Comparison of ENCODE assay signal across 13 cellular contexts in genomic region chr15:89772933-89773583, GRCh38. TPM values are rescaled to one million over a fixed set of nuclear protein-coding genes. Genes with fewer than 3 reads are reported as not detected.
A peak's percentile ranks its signal among the peaks of the same experiment; 100 is the strongest.
DNase-seq lines count a peak whose midpoint lies in the region; ATAC-seq and TF ChIP-seq lines count a peak whose summit lies in the region.
"Had no signal": no experiment of that assay in that cellular context is flagged by ENCODE, and none has a peak within 500 bp of the region (broad histone marks: within the 10 kb centered on the region; RNA-seq: fewer than 3 reads in every experiment).

No MANE protein-coding gene starts in this region.

- H3K9me3 ChIP-seq in breast epithelium (no peaks in the 10 kb centered on the region), PC-3 (ENCODE audit: low read length) (no peaks in the 10 kb centered on the region), transverse colon (no peaks in the 10 kb centered on the region)
- H3K9me3 ChIP-seq: vagina had no signal

- TF ChIP-seq POLR2A in breast epithelium (IDR thresholded peaks at IDR 0.05) (no peak), transverse colon (IDR thresholded peaks at IDR 0.05) (no peak)

- intact Hi-C loops in MCF 10A (cut with micrococcal nuclease) (no loop called here), breast epithelium (cut with DNase I; ENCODE audit: low total_unique reads) (no loop called here), PC-3 (cut with micrococcal nuclease) (loop anchor here (2.0 kb wide), 1 partner anchor 48 kb away; no protein-coding TSS in a partner anchor), transverse colon (cut with DNase I; ENCODE audit: low total_unique reads) (no loop called here), cardiac septum (cut with DNase I) (no loop called here), posterior cingulate gyrus (cut with DNase I) (no loop called here)

- no peak overlapping the region for H3K4me3 Mint-ChIP-seq in MCF 10A (ENCODE audit: unreplicated experiment)
- H3K4me3 Mint-ChIP-seq: CD4-positive, alpha-beta memory T cell had no signal

- H3K27ac Mint-ChIP-seq in MCF 10A (ENCODE audit: low read depth, unreplicated experiment), result no peak overlapping the region
- H3K27ac Mint-ChIP-seq: CD4-positive, alpha-beta memory T cell had no signal

- DNase-seq in MCF 10A (ENCODE audit: unreplicated experiment) (peak; percentile 36), breast epithelium (ENCODE audit: low spot score in 2 of 2) (no peak), PC-3 (peak; percentile 67), fibroblast of gingiva (ENCODE audit: low read depth) (peak; percentile 14), transverse colon (no peak), cardiac septum (ENCODE audit: low spot score) (no peak), posterior cingulate gyrus (no peak)
- DNase-seq: activated T-cell treated with anti-CD3 and anti-CD28 coated beads for 4 hours; CD4-positive, alpha-beta memory T cell; NCI-H1105; stimulated activated CD4-positive, alpha-beta T cell treated with anti-CD3 and anti-CD28 coated beads, Interleukin-4, amount 100 ng/mL, for 24 hours had no signal

- in situ Hi-C loops in transverse colon (cut with MboI; ENCODE audit: low pct_ligation_motif_present in 1 of 4, low pct_unique_long_range_greater_than_20kb in 1 of 4, low sequenced_read_pairs in 3 of 4), result loop anchor here in 2 of 4 donors (25.0 kb wide), 1 partner anchor 314 kb away; no protein-coding TSS in a partner anchor

- no peaks in the 10 kb centered on the region for H3K36me3 ChIP-seq in breast epithelium
- no peaks in the 10 kb centered on the region for H3K36me3 ChIP-seq in PC-3 (ENCODE audit: low read depth, low read length)
- H3K36me3 ChIP-seq in transverse colon, result no peaks in the 10 kb centered on the region
- H3K36me3 ChIP-seq: vagina had no signal

- no peaks in the 10 kb centered on the region for H4K20me1 ChIP-seq in PC-3 (ENCODE audit: low read length)

- H2AFZ ChIP-seq in PC-3 (ENCODE audit: low read length), result no peak overlapping the region

- peaks cover 6% of the 10 kb centered on the region for H3K4me1 Mint-ChIP-seq in MCF 10A (ENCODE audit: insufficient read depth, unreplicated experiment)
- H3K4me1 Mint-ChIP-seq: CD4-positive, alpha-beta memory T cell had no signal

- H3K4me2 ChIP-seq in PC-3 (ENCODE audit: low read length), result no peak overlapping the region

- H3K27ac ChIP-seq in breast epithelium (no peak overlapping the region), PC-3 (ENCODE audit: low read length) (no peak overlapping the region), transverse colon (no peak overlapping the region)
- H3K27ac ChIP-seq: vagina had no signal

- TF ChIP-seq CTCF in MCF 10A (IDR thresholded peaks at IDR 0.05; ENCODE audit: unreplicated experiment) (peak; percentile 29), breast epithelium (IDR thresholded peaks at IDR 0.05) (peak in 1 of 3 donors; percentile 32), PC-3 (conservative IDR thresholded peaks at IDR 0.05; ENCODE audit: low read depth, low read length) (peak; percentile 48), transverse colon (IDR thresholded peaks at IDR 0.05) (peak; percentile 33 to 62 (median 38))

- H3K9me3 Mint-ChIP-seq in MCF 10A (ENCODE audit: unreplicated experiment), result no peaks in the 10 kb centered on the region
- H3K9me3 Mint-ChIP-seq: CD4-positive, alpha-beta memory T cell had no signal

- H3F3A ChIP-seq in PC-3 (ENCODE audit: low read length, unreplicated experiment), result no peaks in the 10 kb centered on the region

- no peak for TF ChIP-seq EP300 in transverse colon (IDR thresholded peaks at IDR 0.05; ENCODE audit: low read depth)

- H3K27me3 Mint-ChIP-seq in MCF 10A (ENCODE audit: insufficient read depth, unreplicated experiment), result no peaks in the 10 kb centered on the region

- H3K27me3 ChIP-seq in breast epithelium (no peaks in the 10 kb centered on the region), PC-3 (ENCODE audit: low read length) (no peaks in the 10 kb centered on the region), transverse colon (no peaks in the 10 kb centered on the region)
- H3K27me3 ChIP-seq: vagina had no signal

- H3K4me1 ChIP-seq in breast epithelium, result no peaks in the 10 kb centered on the region
- peaks cover 30% of the 10 kb centered on the region for H3K4me1 ChIP-seq in PC-3 (ENCODE audit: insufficient read depth, low read length)
- H3K4me1 ChIP-seq in transverse colon, result peaks cover 11 to 19% (median 13%) of the 10 kb centered on the region in 4 donors

- no peaks in the 10 kb centered on the region for H3K9me2 ChIP-seq in PC-3 (replicated peaks; ENCODE audit: low read length)

- BruUV-seq in MCF 10A (replicated peaks; lab: Mats Ljungman, UMichigan) (no TSS peak), PC-3 (replicated peaks; lab: Mats Ljungman, UMichigan) (no TSS peak)

- CTCF ChIA-PET in MCF 10A (lab: Yijun Ruan, JAX), result interaction anchor here (0.5 to 5.2 kb wide), 11 partner anchors 11 to 199 kb away, joined by 3 to 44 read pairs (median 3); no protein-coding TSS in a partner anchor
- CTCF ChIA-PET in PC-3 (lab: Charles Lee), result interaction anchor here (0.5 to 1.0 kb wide), 4 partner anchors 12 to 102 kb away, joined by 3 to 7 read pairs (median 6); no protein-coding TSS in a partner anchor

- H3K9ac ChIP-seq in PC-3 (ENCODE audit: low read length), result no peak overlapping the region

- WGBS in transverse colon (ENCODE audit: low coverage in 1 of 2), 2 donors, result 49 to 60% methylated on average over 3 of the region's 3 CpGs

- no peaks in the 10 kb centered on the region for H3K79me2 ChIP-seq in PC-3 (ENCODE audit: low read length)

- no peak overlapping the region for H3K4me3 ChIP-seq in breast epithelium
- H3K4me3 ChIP-seq in PC-3 (ENCODE audit: low read length), result no peak overlapping the region
- H3K4me3 ChIP-seq in transverse colon, result no peak overlapping the region
- H3K4me3 ChIP-seq: vagina had no signal

- POLR2A ChIA-PET in MCF 10A (lab: Yijun Ruan, JAX) (interaction anchor here (1.1 to 2.5 kb wide), 4 partner anchors 12 to 102 kb away, joined by 3 to 8 read pairs (median 4); no protein-coding TSS in a partner anchor), PC-3 (lab: Charles Lee; ENCODE audit: unreplicated experiment) (interaction anchor here (0.6 kb wide), 1 partner anchor 48 kb away, joined by 3 read pairs; no protein-coding TSS in a partner anchor)

- no peaks in the 10 kb centered on the region for H3K36me3 Mint-ChIP-seq in MCF 10A (ENCODE audit: insufficient read depth, unreplicated experiment)
- H3K36me3 Mint-ChIP-seq: CD4-positive, alpha-beta memory T cell had no signal

- ATAC-seq in PC-3, result peak; percentile 52
- ATAC-seq in GM19324 (IDR thresholded peaks at IDR 0.05; ENCODE audit: low FRiP score, unreplicated experiment), result no peak

RNA-seq across cellular contexts. Expression of gene MESP2, which starts 3.1 kb away (rescaled TPM):
- total RNA-seq in MCF 10A (2022) (not detected in 2 replicates), breast epithelium (1 to 10 TPM in 1 of 3 donors, under 1 TPM in 1, not detected in 1; 0.64 to 2.3 TPM), PC-3 (2014; rRNA removed) (1.1 and 1.3 TPM in 2 replicates), transverse colon (under 1 TPM in 2 of 4 donors, not detected in 2; 0.64 to 0.96 TPM), cardiac septum (0.19 TPM)
- total RNA-seq: CD4-positive, alpha-beta memory T cell; vagina had no signal

RNA-seq across cellular contexts. Expression of gene MESP1, which starts 22.0 kb away (rescaled TPM):
- total RNA-seq in MCF 10A (2022) (0.58 and 1.6 TPM in 2 replicates), breast epithelium (10 to 100 TPM in 1 of 3 donors, 1 to 10 TPM in 2; 5.9 to 12.8 (median 6.2) TPM), PC-3 (2014; rRNA removed) (32.9 and 49.4 TPM in 2 replicates), transverse colon (10 to 100 TPM in 3 of 4 donors, 1 to 10 TPM in 1; 8.6 to 13.5 (median 12.5) TPM), cardiac septum (0.86 TPM)

RNA-seq across cellular contexts. Expression of gene ANPEP, which starts 41.6 kb away (rescaled TPM):
- total RNA-seq in MCF 10A (2022) (252 and 294 TPM in 2 replicates), breast epithelium (100 to 1,000 TPM in 2 of 3 donors, 10 to 100 TPM in 1; 26.5 to 129 (median 106) TPM), PC-3 (2014; rRNA removed) (113 and 133 TPM in 2 replicates), transverse colon (1,000 to 10,000 TPM in 1 of 4 donors, 100 to 1,000 TPM in 3; 133 to 1,054 (median 474) TPM), cardiac septum (4.3 TPM)

Comparison
In these comparisons a context has a peak if more than half of its experiments do, and no peak if none do; other contexts are left out.
1. DNase-seq: peak in MCF 10A (single experiment), PC-3 (single experiment) and fibroblast of gingiva (single experiment); none in breast epithelium (0 of 2), transverse colon (single experiment), cardiac septum (single experiment) and posterior cingulate gyrus (0 of 10).